Comparison of ENCODE assay signal across 8 cellular contexts in genomic region chrX:47581731-47582647, GRCh38. TPM values are rescaled to one million over a fixed set of nuclear protein-coding genes. Genes with fewer than 3 reads are reported as not detected.
A peak's percentile ranks its signal among the peaks of the same experiment; 100 is the strongest.
DNase-seq lines count a peak whose midpoint lies in the region; ATAC-seq and TF ChIP-seq lines count a peak whose summit lies in the region.

TSS of gene TIMP1 (plus strand) at chrX:47582436. CDS start at chrX:47583416, 980 bp downstream.

- H3K36me3 ChIP-seq in SJCRH30 (no peaks in the 10 kb centered on the region), gastroesophageal sphincter (peaks cover 0 to 22% of the 10 kb centered on the region in 2 donors)

- H3K27ac ChIP-seq in SJCRH30, result peak within 1 kb of the TSS; percentile 72
- peak within 1 kb of the TSS; percentile 85 to 90 (median 87) for H3K27ac ChIP-seq in gastroesophageal sphincter

- no peak for TF ChIP-seq POLR2A in gastroesophageal sphincter (IDR thresholded peaks at IDR 0.05)

- peak in 2 of 4 experiments; percentile 15 to 25 for TF ChIP-seq CTCF in gastroesophageal sphincter (IDR thresholded peaks at IDR 0.05)
- no peak for TF ChIP-seq CTCF in subcutaneous adipose tissue (IDR thresholded peaks at IDR 0.05; ENCODE audit: low read depth)

- WGBS in gastroesophageal sphincter (ENCODE audit: low coverage in 1 of 2), 2 donors, result 5 to 42% methylated on average over 6 to 8 of the region's 28 CpGs

- H3K9me3 ChIP-seq in SJCRH30 (replicated peaks) (no peaks in the 10 kb centered on the region), gastroesophageal sphincter (no peaks in the 10 kb centered on the region)

- peak; percentile 63 to 85 for DNase-seq in AML-193 (lab: John Stamatoyannopoulos, UW)
- peak; percentile 86 to 90 for DNase-seq in SJCRH30
- DNase-seq in activated naive CD4-positive, alpha-beta T cell treated with Interleukin-2 at 50 U/mL for 16 hours, result peak; percentile 84
- peak; percentile 78 for DNase-seq in non-pigmented ciliary epithelial cell (ENCODE audit: low read depth)

- no peak for TF ChIP-seq EP300 in gastroesophageal sphincter (IDR thresholded peaks at IDR 0.05)

- H3K4me3 ChIP-seq in SJCRH30, result peak within 1 kb of the TSS; percentile 70
- H3K4me3 ChIP-seq in gastroesophageal sphincter, result peak within 1 kb of the TSS; percentile 56 to 84

- H3K27me3 ChIP-seq in SJCRH30 (no peaks in the 10 kb centered on the region), gastroesophageal sphincter (no peaks in the 10 kb centered on the region)

- ATAC-seq in GM19372 (IDR thresholded peaks at IDR 0.05; ENCODE audit: low read depth, unreplicated experiment), result peak; percentile 90
- peak; percentile 72 for ATAC-seq in HG03521 (IDR thresholded peaks at IDR 0.05; ENCODE audit: unreplicated experiment)
- peak; percentile 96 for ATAC-seq in gastroesophageal sphincter

- H3K4me1 ChIP-seq in SJCRH30 (no peaks in the 10 kb centered on the region), gastroesophageal sphincter (peaks cover 0 to 25% (median 4%) of the 10 kb centered on the region in 3 donors)

RNA-seq across cellular contexts. Expression of gene TIMP1, which starts in this region (rescaled TPM):
- 62.8 and 64.2 TPM in 2 replicates for total RNA-seq in SJCRH30 (2014; rRNA removed; shearing (Covaris generic))
- total RNA-seq in gastroesophageal sphincter (100 to 1,000 TPM in 3 of 4 donors, 10 to 100 TPM in 1; 77.4 to 204 (median 156) TPM), subcutaneous adipose tissue (100 to 1,000 TPM in 2 of 4 donors, 10 to 100 TPM in 2; 31.5 to 245 (median 102) TPM)

Comparison
In these comparisons a context has a peak if more than half of its experiments do, and no peak if none do; other contexts are left out.
1. Peak in every context shown above with its lines: DNase-seq, ATAC-seq, H3K4me3 ChIP-seq and H3K27ac ChIP-seq.